In the genomic region with DNA sequence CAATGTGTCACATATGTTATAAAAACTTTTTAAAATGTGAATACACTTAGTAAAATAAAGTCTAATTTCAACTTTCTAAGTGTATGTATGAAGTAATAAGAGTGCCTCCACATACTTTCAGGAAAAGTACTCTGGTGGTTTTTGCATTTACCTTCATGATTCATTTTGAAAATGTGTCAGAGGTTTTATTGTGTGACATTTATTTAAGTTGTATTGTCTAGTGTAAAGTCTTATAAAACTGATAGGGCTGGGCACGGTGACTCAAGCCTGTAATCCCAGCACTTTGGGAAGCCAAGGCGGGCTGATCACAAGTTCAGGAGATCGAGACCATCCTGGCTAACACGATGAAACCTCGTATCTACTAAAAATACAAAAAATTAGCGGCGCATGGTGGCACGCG, we compare ENCODE assay signal across 34 cellular contexts.
"Had no signal": no experiment of that assay in that cellular context is flagged by ENCODE, and none has a peak within 500 bp of the region (broad histone marks: within the 10 kb centered on the region; RNA-seq: fewer than 3 reads in every experiment).

No MANE protein-coding gene starts in this region.

- H3K36me3 ChIP-seq: adrenal gland, cardiac muscle cell, colonic mucosa, esophagus muscularis mucosa, gastrocnemius medialis, WERI-Rb-1 had no signal

- H3K27ac Mint-ChIP-seq: activated B cell treated with CpG ODN at 0.5 μM for 24 hours; activated CD8-positive, alpha-beta T cell treated with anti-CD3 and anti-CD28 coated beads for 36 hours; activated naive CD4-positive, alpha-beta T cell treated with anti-CD3 and anti-CD28 coated beads, Interleukin-2, amount 10 ng/mL, durations not matched to agents 7 days and 5 days; activated naive CD4-positive, alpha-beta T cell treated with anti-CD3 and anti-CD28 coated beads, Interleukin-2, amount 50 U/mL, for 72 hours; activated T-helper 2 cell treated with anti-CD3 and anti-CD28 coated beads, Interferon-gamma antibody, Interleukin-2, Interleukin-4, amounts not matched to agents 10 μg/mL and 5 μg/mL and 100 μg/mL, durations not matched to agents 14 hours and 24 hours and 36 hours; T-helper 17 cell; T-helper 2 cell treated with Interferon-gamma antibody and Interleukin-4, amounts not matched to agents 5 μg/mL and 100 μg/mL, for 36 hours had no signal

- H3K4me3 Mint-ChIP-seq: activated B cell treated with CpG ODN at 0.5 μM for 24 hours; activated CD8-positive, alpha-beta T cell treated with anti-CD3 and anti-CD28 coated beads for 36 hours; activated naive CD4-positive, alpha-beta T cell treated with anti-CD3 and anti-CD28 coated beads, Interleukin-2, amount 10 ng/mL, durations not matched to agents 7 days and 5 days; activated T-cell treated with anti-CD3 and anti-CD28 coated beads, Interleukin-2, amount 50 U/mL, for 4 hours; T-helper 17 cell; T-helper 2 cell treated with Interferon-gamma antibody and Interleukin-4, amounts not matched to agents 5 μg/mL and 100 μg/mL, for 36 hours had no signal

- H3K4me3 ChIP-seq: adrenal gland, body of pancreas, cardiac muscle cell, colonic mucosa, esophagus muscularis mucosa, gastrocnemius medialis, heart left ventricle had no signal

- H3K4me1 ChIP-seq: adrenal gland, body of pancreas, colonic mucosa, esophagus muscularis mucosa, foreskin keratinocyte, gastrocnemius medialis, heart left ventricle had no signal

- H3K27ac ChIP-seq: adrenal gland, body of pancreas, cardiac muscle cell, colonic mucosa, esophagus muscularis mucosa, foreskin keratinocyte, gastrocnemius medialis, heart left ventricle, WERI-Rb-1 had no signal

- H3K9me3 ChIP-seq: adrenal gland, body of pancreas, colonic mucosa, esophagus muscularis mucosa, gastrocnemius medialis had no signal

- H3K27me3 Mint-ChIP-seq: activated B cell treated with CpG ODN at 0.5 μM for 24 hours; activated CD8-positive, alpha-beta T cell treated with anti-CD3 and anti-CD28 coated beads for 36 hours; activated naive CD4-positive, alpha-beta T cell treated with anti-CD3 and anti-CD28 coated beads, Interleukin-2, amount 10 ng/mL, durations not matched to agents 7 days and 5 days; T-helper 17 cell had no signal

- H3K36me3 Mint-ChIP-seq: activated naive CD4-positive, alpha-beta T cell treated with anti-CD3 and anti-CD28 coated beads, Interleukin-2, amount 10 ng/mL, durations not matched to agents 7 days and 5 days; activated naive CD4-positive, alpha-beta T cell treated with anti-CD3 and anti-CD28 coated beads, Interleukin-2, amount 50 U/mL, for 72 hours had no signal

- H3K9me3 Mint-ChIP-seq: activated naive CD4-positive, alpha-beta T cell treated with anti-CD3 and anti-CD28 coated beads, Interleukin-2, amount 10 ng/mL, durations not matched to agents 7 days and 5 days; activated naive CD4-positive, alpha-beta T cell treated with anti-CD3 and anti-CD28 coated beads, Interleukin-2, amount 50 U/mL, for 72 hours; activated T-cell treated with anti-CD3 and anti-CD28 coated beads, Interleukin-2, amount 50 U/mL, for 4 hours; activated T-helper 2 cell treated with anti-CD3 and anti-CD28 coated beads, Interferon-gamma antibody, Interleukin-2, Interleukin-4, amounts not matched to agents 10 μg/mL and 5 μg/mL and 100 μg/mL, durations not matched to agents 14 hours and 24 hours and 36 hours; T-helper 2 cell treated with Interferon-gamma antibody and Interleukin-4, amounts not matched to agents 5 μg/mL and 100 μg/mL, for 36 hours had no signal

- H3K4me1 Mint-ChIP-seq: activated B cell treated with CpG ODN at 0.5 μM for 24 hours; activated naive CD4-positive, alpha-beta T cell treated with anti-CD3 and anti-CD28 coated beads, Interleukin-2, amount 10 ng/mL, durations not matched to agents 7 days and 5 days; T-helper 17 cell had no signal

- ATAC-seq: activated CD4-positive, CD25-positive, alpha-beta regulatory T cell treated with anti-CD3 and anti-CD28 coated beads, Interleukin-2, amount 50 U/mL, for 24 hours; activated CD8-positive, alpha-beta T cell treated with anti-CD3 and anti-CD28 coated beads for 36 hours; activated T-cell treated with anti-CD3 and anti-CD28 coated beads, Interleukin-2, amount 50 U/mL, for 4 hours; body of pancreas; foreskin keratinocyte; gastrocnemius medialis; heart left ventricle; T-helper 17 cell had no signal

- FAIRE-seq: endothelial cell of umbilical vein had no signal

- H3K27me3 ChIP-seq: adrenal gland, body of pancreas, cardiac muscle cell, colonic mucosa, esophagus muscularis mucosa, foreskin keratinocyte, gastrocnemius medialis, heart left ventricle had no signal

- DNase-seq: activated B cell treated with CpG ODN at 0.5 μM for 24 hours; activated CD4-positive, alpha-beta T cell treated with anti-CD3 and anti-CD28 coated beads for 48 hours; activated CD4-positive, alpha-beta T cell treated with anti-CD3 and anti-CD28 coated beads, Interleukin-2, amount 50 U/mL, for 1 hour; activated CD4-positive, alpha-beta T cell treated with anti-CD3 and anti-CD28 coated beads, Interleukin-2, amount 50 U/mL, for 48 hours; activated CD8-positive, alpha-beta memory T cell treated with anti-CD3 and anti-CD28 coated beads for 24 hours; activated CD8-positive, alpha-beta T cell treated with anti-CD3 and anti-CD28 coated beads for 36 hours; activated gamma-delta T cell; activated naive CD4-positive, alpha-beta T cell; activated naive CD4-positive, alpha-beta T cell treated with anti-CD3 and anti-CD28 coated beads, Interleukin-2, amount 10 ng/mL, durations not matched to agents 7 days and 5 days; activated T-cell treated with anti-CD3 and anti-CD28 coated beads, Interleukin-2, amount 50 U/mL, for 4 hours; adrenal gland; amygdala; aorta; body of pancreas; central memory CD4-positive, alpha-beta T cell; cerebellar nuclear complex; colonic mucosa; effector CD8-positive, alpha-beta T cell; erythroblast; gastrocnemius medialis; glutamatergic neuron; heart left ventricle; T-helper 1 cell; T-helper 17 cell; T1000; WERI-Rb-1 had no signal
